10 cellular contexts compared by ENCODE assay signal in the genomic region with DNA sequence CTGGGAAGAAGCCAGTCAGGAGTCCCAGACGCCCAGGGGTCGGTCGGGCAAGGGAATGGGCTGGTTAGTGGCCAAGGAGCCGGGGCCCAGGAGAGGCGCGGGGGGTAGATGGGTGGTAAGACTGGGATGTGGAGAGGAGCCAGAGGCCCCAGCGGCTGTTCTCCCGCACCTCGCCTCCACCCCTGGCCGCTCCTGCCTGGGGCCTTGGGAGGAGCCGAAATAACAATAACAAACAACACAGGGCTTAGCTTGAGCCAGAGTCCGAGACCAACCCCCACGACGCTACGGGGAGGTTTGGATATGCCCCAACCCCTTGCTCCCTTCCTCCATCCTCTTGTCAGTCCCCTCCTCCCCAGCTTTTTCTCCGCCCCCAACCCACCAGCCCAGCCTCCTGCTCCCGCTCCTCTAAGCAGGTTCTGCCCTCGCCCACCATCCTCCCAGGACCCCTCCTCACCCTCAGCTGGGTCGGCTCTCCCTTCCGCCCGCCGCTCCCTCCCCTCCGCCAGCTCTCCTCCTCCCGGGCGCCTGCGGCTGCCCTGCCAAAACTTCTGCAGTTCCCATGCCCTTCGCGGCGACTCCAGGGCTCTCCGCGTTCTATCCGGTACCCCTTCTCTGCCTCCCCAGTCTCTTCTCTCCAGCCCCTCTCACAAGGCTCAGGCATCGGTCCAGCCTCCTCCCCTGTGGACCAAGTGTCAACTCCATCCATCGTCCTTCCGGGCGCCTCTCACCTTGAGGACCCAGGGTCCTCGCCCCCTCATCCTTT. TPM values are rescaled to one million over a fixed set of nuclear protein-coding genes. Genes with fewer than 3 reads are reported as not detected.
DNase-seq lines count a peak whose midpoint lies in the region; ATAC-seq and TF ChIP-seq lines count a peak whose summit lies in the region.
"Had no signal": no experiment of that assay in that cellular context is flagged by ENCODE, and none has a peak within 500 bp of the region (broad histone marks: within the 10 kb centered on the region; RNA-seq: fewer than 3 reads in every experiment).

No MANE protein-coding gene starts in this region.

- no peak for TF ChIP-seq POLR2A in tibial nerve (IDR thresholded peaks at IDR 0.05)

- peak overlapping the region; percentile 96 for H3K4me3 Mint-ChIP-seq in WTC11

- H3K36me3 ChIP-seq in iPS DF 6.9 (ENCODE audit: control insufficient read depth, insufficient read depth, low read length) (no peaks in the 10 kb centered on the region), tibial nerve (peaks cover 0 to 18% (median 0%) of the 10 kb centered on the region in 3 donors)

- TF ChIP-seq EP300 in tibial nerve (IDR thresholded peaks at IDR 0.05), result no peak

- POLR2A ChIA-PET in WTC11 (lab: Charles Lee), result interaction anchor here (0.7 to 2.1 kb wide), 5 partner anchors 9 to 252 kb away, joined by 3 to 8 read pairs (median 5); a partner anchor contains a TSS

- H3K27me3 Mint-ChIP-seq in WTC11 (ENCODE audit: low read depth), result peaks cover 94% of the 10 kb centered on the region

- H3K4me1 Mint-ChIP-seq in WTC11, result peaks cover 32% of the 10 kb centered on the region

- 0 out of 2 replicates have a peak, but pooled peaks cover 2% of the 10 kb centered on the region for H3K4me1 ChIP-seq in iPS DF 6.9 (ENCODE audit: control insufficient read depth, insufficient read depth, low read length)
- peaks cover 0 to 32% (median 14%) of the 10 kb centered on the region in 4 donors for H3K4me1 ChIP-seq in tibial nerve

- H3K9me3 ChIP-seq in iPS DF 6.9 (ENCODE audit: control insufficient read depth, insufficient read depth, low read length) (no peaks in the 10 kb centered on the region), tibial nerve (no peaks in the 10 kb centered on the region)

- no peak overlapping the region for H3K27ac Mint-ChIP-seq in WTC11

- H3K4me3 ChIP-seq in iPS DF 6.9 (ENCODE audit: low read length), result peak overlapping the region; percentile 38; the same call in 1 of the 2 replicates
- peak overlapping the region; percentile 1 for H3K4me3 ChIP-seq in skeletal muscle cell (ENCODE audit: low read depth, low read length)
- peak overlapping the region in 1 of 4 donors; percentile 19 for H3K4me3 ChIP-seq in tibial nerve

- WGBS in iPS DF 6.9 (ENCODE audit: insufficient coverage, insufficient read length), result no CpG with 5 or more reads among the region's 37 CpGs
- 5 to 6% methylated on average over 32 to 37 of the region's 37 CpGs for whole genome bisulfite sequencing in tibial nerve, 2 donors

- no peaks in the 10 kb centered on the region; the same call in 1 of the 2 replicates for H3K36me3 Mint-ChIP-seq in WTC11

- ATAC-seq in WTC11 (peak; percentile 64), HG03108 (IDR thresholded peaks at IDR 0.05; ENCODE audit: unreplicated experiment) (no peak)

- peaks cover 51% of the 10 kb centered on the region for H3K27me3 ChIP-seq in iPS DF 6.9 (ENCODE audit: control insufficient read depth, insufficient read depth, low read length)
- peaks cover 0 to 81% of the 10 kb centered on the region in 2 donors for H3K27me3 ChIP-seq in tibial nerve

- H3K27ac ChIP-seq in iPS DF 6.9 (ENCODE audit: low read length), result no peak overlapping the region
- H3K27ac ChIP-seq in tibial nerve, result no peak overlapping the region

- TF ChIP-seq CTCF in WTC11 (IDR thresholded peaks at IDR 0.05), result no peak
- no peak for TF ChIP-seq CTCF in tibial nerve (IDR thresholded peaks at IDR 0.05)

- CTCF ChIA-PET in WTC11 (lab: Charles Lee), result interaction anchor here (0.5 to 4.4 kb wide), 13 partner anchors 8 to 421 kb away, joined by 3 to 69 read pairs (median 4); a partner anchor contains a TSS

- DNase-seq in NCI-H748 (lab: John Stamatoyannopoulos, UW; ENCODE audit: unreplicated experiment), result peak; percentile 32
- no peak for DNase-seq in NCI-H748 treated with DMSO at 0.1 percent for 48 hours (lab: John Stamatoyannopoulos, UW)
- DNase-seq in WTC11 (ENCODE audit: low spot score), result peak; percentile 69
- DNase-seq in iPS DF 6.9 (ENCODE audit: low read depth, low spot score), result no peak
- no peak for DNase-seq in skeletal muscle cell (ENCODE audit: low read depth)
- DNase-seq in tibial nerve (ENCODE audit: low spot score in 2 of 2), result no peak
- DNase-seq in DMS79 treated with DMSO at 0.1 percent for 48 hours (lab: John Stamatoyannopoulos, UW), result no peak
- DNase-seq: hypothalamus; NK-92 treated with Interleukin-12 subunit alpha and Interleukin-12 subunit beta, amount 100 ng/mL, for 24 hours had no signal

- no peaks in the 10 kb centered on the region for H3K9me3 Mint-ChIP-seq in WTC11

TF ChIP-seq in WTC11, 78 proteins besides CTCF, POLR2A, EP300 and RAD21:
- TF ChIP-seq, protein P1, sequence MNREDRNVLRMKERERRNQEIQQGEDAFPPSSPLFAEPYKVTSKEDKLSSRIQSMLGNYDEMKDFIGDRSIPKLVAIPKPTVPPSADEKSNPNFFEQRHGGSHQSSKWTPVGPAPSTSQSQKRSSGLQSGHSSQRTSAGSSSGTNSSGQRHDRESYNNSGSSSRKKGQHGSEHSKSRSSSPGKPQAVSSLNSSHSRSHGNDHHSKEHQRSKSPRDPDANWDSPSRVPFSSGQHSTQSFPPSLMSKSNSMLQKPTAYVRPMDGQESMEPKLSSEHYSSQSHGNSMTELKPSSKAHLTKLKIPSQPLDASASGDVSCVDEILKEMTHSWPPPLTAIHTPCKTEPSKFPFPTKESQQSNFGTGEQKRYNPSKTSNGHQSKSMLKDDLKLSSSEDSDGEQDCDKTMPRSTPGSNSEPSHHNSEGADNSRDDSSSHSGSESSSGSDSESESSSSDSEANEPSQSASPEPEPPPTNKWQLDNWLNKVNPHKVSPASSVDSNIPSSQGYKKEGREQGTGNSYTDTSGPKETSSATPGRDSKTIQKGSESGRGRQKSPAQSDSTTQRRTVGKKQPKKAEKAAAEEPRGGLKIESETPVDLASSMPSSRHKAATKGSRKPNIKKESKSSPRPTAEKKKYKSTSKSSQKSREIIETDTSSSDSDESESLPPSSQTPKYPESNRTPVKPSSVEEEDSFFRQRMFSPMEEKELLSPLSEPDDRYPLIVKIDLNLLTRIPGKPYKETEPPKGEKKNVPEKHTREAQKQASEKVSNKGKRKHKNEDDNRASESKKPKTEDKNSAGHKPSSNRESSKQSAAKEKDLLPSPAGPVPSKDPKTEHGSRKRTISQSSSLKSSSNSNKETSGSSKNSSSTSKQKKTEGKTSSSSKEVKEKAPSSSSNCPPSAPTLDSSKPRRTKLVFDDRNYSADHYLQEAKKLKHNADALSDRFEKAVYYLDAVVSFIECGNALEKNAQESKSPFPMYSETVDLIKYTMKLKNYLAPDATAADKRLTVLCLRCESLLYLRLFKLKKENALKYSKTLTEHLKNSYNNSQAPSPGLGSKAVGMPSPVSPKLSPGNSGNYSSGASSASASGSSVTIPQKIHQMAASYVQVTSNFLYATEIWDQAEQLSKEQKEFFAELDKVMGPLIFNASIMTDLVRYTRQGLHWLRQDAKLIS (CRISPR knock-in tag; IDR thresholded peaks at IDR 0.05; ENCODE audit: borderline replicate concordance), result no peak
- TF ChIP-seq SP1 (CRISPR knock-in tag; conservative IDR thresholded peaks at IDR 0.05) (peak; percentile 14), NR1H2 (CRISPR knock-in tag; IDR thresholded peaks at IDR 0.05) (no peak), FOXK1 (CRISPR knock-in tag; IDR thresholded peaks at IDR 0.05) (0 out of 2 replicates have a peak, but pooled peaks have one; percentile 5), IRF2 (CRISPR knock-in tag; IDR thresholded peaks at IDR 0.05; ENCODE audit: borderline replicate concordance, low read depth) (no peak)

RNA-seq across cellular contexts. Expression of a gene that starts 1.1 kb away (rescaled TPM):
- total RNA-seq in WTC11 (2021) (4.2 to 5.1 TPM (median 4.5 TPM) in 3 replicates), tibial nerve (under 1 TPM in 1 of 4 donors, not detected in 3; 0.42 TPM)

RNA-seq across cellular contexts. Expression of a gene that starts 7.5 kb away (rescaled TPM):
- total RNA-seq in WTC11 (2021), result 25.0 to 28.4 TPM (median 27.7 TPM) in 3 replicates
- 10 to 100 TPM; 28.2 to 39.8 (median 34.2) TPM for total RNA-seq in tibial nerve

RNA-seq across cellular contexts. Expression of a gene that starts 13.4 kb away (rescaled TPM):
- 37.7 to 39.6 TPM (median 38.8 TPM) in 3 replicates for total RNA-seq in WTC11 (2021)
- 10 to 100 TPM; 22.4 to 30.6 (median 24.8) TPM for total RNA-seq in tibial nerve

RNA-seq across cellular contexts. Expression of a gene that starts 38.4 kb away (rescaled TPM):
- total RNA-seq in WTC11 (2021), result 0.11 to 0.16 TPM (median 0.13 TPM) in 3 replicates
- not detected for total RNA-seq in tibial nerve

Comparison
In these comparisons a context has a peak if more than half of its experiments do, and no peak if none do; other contexts are left out.
1. DNase-seq: peak in NCI-H748 (single experiment) and WTC11 (single experiment); none in NCI-H748 treated with DMSO at 0.1 percent for 48 hours (single experiment), iPS DF 6.9 (single experiment), skeletal muscle cell (single experiment), tibial nerve (0 of 2) and DMS79 treated with DMSO at 0.1 percent for 48 hours (single experiment).